ENCODE assay signal across 18 cellular contexts in the genomic region with DNA sequence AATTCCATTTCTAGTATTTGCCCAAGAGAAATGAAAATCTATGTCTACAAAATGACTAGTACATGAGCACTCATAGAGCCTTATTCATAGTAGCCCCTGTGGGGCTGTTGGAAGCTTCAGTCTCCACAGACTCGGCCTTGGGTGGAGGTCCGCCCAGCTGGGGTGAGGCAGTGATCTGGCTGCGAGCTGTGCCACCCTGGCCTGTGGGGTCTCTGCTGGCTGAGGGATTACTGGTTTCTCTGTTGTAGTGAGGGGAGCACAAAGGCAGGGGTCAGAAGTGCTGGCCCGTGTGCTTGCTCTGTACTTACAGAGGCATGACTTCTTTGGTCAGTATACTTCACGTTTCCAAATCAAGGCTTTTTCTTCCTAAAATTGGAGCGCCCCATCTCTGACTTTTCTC.
DNase-seq lines count a peak whose midpoint lies in the region; ATAC-seq and TF ChIP-seq lines count a peak whose summit lies in the region.
"Had no signal": no experiment of that assay in that cellular context is flagged by ENCODE, and none has a peak within 500 bp of the region (broad histone marks: within the 10 kb centered on the region; RNA-seq: fewer than 3 reads in every experiment).

No MANE protein-coding gene starts in this region.

- no peak for DNase-seq in GM23338 (ENCODE audit: low spot score)
- DNase-seq in H9 = no peak
- no peak for DNase-seq in natural killer cell treated with Interleukin-12 subunit alpha and Interleukin-12 subunit beta and Interleukin-15 and Interleukin-18, amount 100 ng/mL, for 72 hours (ENCODE audit: low spot score)
- DNase-seq in stimulated activated effector memory CD8-positive, alpha-beta T cell treated with anti-CD3 and anti-CD28 coated beads, Interleukin-12 subunit alpha, Interleukin-12 subunit beta, amount 100 ng/mL, for 72 hours (ENCODE audit: low spot score in 2 of 2) = no peak
- no peak for DNase-seq in NCI-H1417 treated with DMSO at 0.1 percent for 48 hours (lab: John Stamatoyannopoulos, UW)
- no peak for DNase-seq in Peyer's patch
- DNase-seq in SW 1271 (lab: John Stamatoyannopoulos, UW) = no peak
- DNase-seq: C1 segment of cervical spinal cord; Calu3; CD4-positive, alpha-beta memory T cell; COR-L47; DMS53; DMS79 treated with DMSO at 0.1 percent for 48 hours; GF-D8; GM23248; HFFc6 had no signal

- H3K9me3 ChIP-seq in H9 (ENCODE audit: control insufficient read depth, low read depth, low read length) (no peaks in the 10 kb centered on the region), Peyer's patch (no peaks in the 10 kb centered on the region)
- H3K9me3 ChIP-seq: HAP-1 had no signal

- H4K8ac ChIP-seq in H9 (replicated peaks; ENCODE audit: insufficient read length, low read depth, low read length) = no peak overlapping the region

- no CpG with 5 or more reads among the region's 6 CpGs for WGBS in H9 (ENCODE audit: extremely low coverage, insufficient read length, low lambda C conversion rate)

- H4K20me1 ChIP-seq in GM23338 (replicated peaks; ENCODE audit: insufficient read depth) = no peaks in the 10 kb centered on the region
- H4K20me1 ChIP-seq in H9 (ENCODE audit: control insufficient read depth, insufficient read depth, insufficient read length) = no peaks in the 10 kb centered on the region

- H3K79me2 ChIP-seq in GM23338 (replicated peaks; ENCODE audit: insufficient read depth) (no peaks in the 10 kb centered on the region), H9 (ENCODE audit: insufficient read depth, low read length) (no peaks in the 10 kb centered on the region)

- no peak overlapping the region for H3K4ac ChIP-seq in H9 (ENCODE audit: low read depth, low read length)

- no peak overlapping the region for H3K18ac ChIP-seq in H9 (ENCODE audit: insufficient read length, low read depth, low read length)

- no peak overlapping the region for H3K56ac ChIP-seq in H9 (ENCODE audit: insufficient read length, low read depth, low read length)

- H3K36me3 ChIP-seq in GM23338 (ENCODE audit: insufficient read depth) = no peaks in the 10 kb centered on the region
- no peaks in the 10 kb centered on the region for H3K36me3 ChIP-seq in Peyer's patch
- H3K36me3 ChIP-seq: HAP-1 had no signal

- H3K23me2 ChIP-seq in H9 (ENCODE audit: insufficient read length, low read depth, low read length, poor library complexity, severe bottlenecking) = no peaks in the 10 kb centered on the region

- H3K27ac Mint-ChIP-seq in GM23338 = no peak overlapping the region
- no peak overlapping the region for H3K27ac Mint-ChIP-seq in H9
- no peak overlapping the region for H3K27ac Mint-ChIP-seq in natural killer cell treated with Interleukin-12 subunit alpha and Interleukin-12 subunit beta and Interleukin-15 and Interleukin-18, amount 100 ng/mL, for 72 hours
- H3K27ac Mint-ChIP-seq in stimulated activated effector memory CD8-positive, alpha-beta T cell treated with anti-CD3 and anti-CD28 coated beads, Interleukin-12 subunit alpha, Interleukin-12 subunit beta, amount 100 ng/mL, for 72 hours = no peak overlapping the region
- H3K27ac Mint-ChIP-seq: CD4-positive, alpha-beta memory T cell; HFFc6 had no signal

- H3K9ac ChIP-seq in H9 (ENCODE audit: extremely low read depth, insufficient read length, low read length) = no peak overlapping the region
- H3K9ac ChIP-seq: GM23248 had no signal

- H4K5ac ChIP-seq in H9 (ENCODE audit: insufficient read length, low read depth, low read length) = no peak overlapping the region

- H3K36me3 Mint-ChIP-seq in GM23338 (ENCODE audit: low read depth) (no peaks in the 10 kb centered on the region), H9 (ENCODE audit: insufficient read depth in 1 of 3, low read depth in 3 of 3) (no peaks in the 10 kb centered on the region)
- no peaks in the 10 kb centered on the region for H3K36me3 Mint-ChIP-seq in natural killer cell treated with Interleukin-12 subunit alpha and Interleukin-12 subunit beta and Interleukin-15 and Interleukin-18, amount 100 ng/mL, for 72 hours
- no peaks in the 10 kb centered on the region for H3K36me3 Mint-ChIP-seq in stimulated activated effector memory CD8-positive, alpha-beta T cell treated with anti-CD3 and anti-CD28 coated beads, Interleukin-12 subunit alpha, Interleukin-12 subunit beta, amount 100 ng/mL, for 72 hours
- H3K36me3 Mint-ChIP-seq: CD4-positive, alpha-beta memory T cell had no signal

- no peaks in the 10 kb centered on the region for H3K27me3 Mint-ChIP-seq in GM23338 (ENCODE audit: insufficient read depth, low read depth, poor library complexity)
- peaks cover 2% of the 10 kb centered on the region for H3K27me3 Mint-ChIP-seq in H9 (ENCODE audit: low read depth)
- H3K27me3 Mint-ChIP-seq in natural killer cell treated with Interleukin-12 subunit alpha and Interleukin-12 subunit beta and Interleukin-15 and Interleukin-18, amount 100 ng/mL, for 72 hours = peaks cover 16 to 18% of the 10 kb centered on the region in 2 donors

- no peak overlapping the region for H2BK120ac ChIP-seq in H9 (ENCODE audit: low read depth, low read length, poor library complexity, severe bottlenecking)

- no peak for TF ChIP-seq CTCF in GM23338 (conservative IDR thresholded peaks at IDR 0.05; ENCODE audit: low read depth in 2 of 2)
- no peak for TF ChIP-seq CTCF in H9 (conservative IDR thresholded peaks at IDR 0.05)
- TF ChIP-seq CTCF in Peyer's patch (IDR thresholded peaks at IDR 0.05) = no peak

- H4K91ac ChIP-seq in H9 (ENCODE audit: insufficient read length, low read depth, low read length) = no peak overlapping the region

- no peak overlapping the region for H2BK20ac ChIP-seq in H9 (ENCODE audit: low read depth, low read length, poor library complexity, severe bottlenecking)

- no peak overlapping the region for H3K4me3 ChIP-seq in GM23338
- H3K4me3 ChIP-seq in Peyer's patch = no peak overlapping the region
- H3K4me3 ChIP-seq: GM23248, HAP-1 had no signal

- H2AK5ac ChIP-seq in H9 (ENCODE audit: insufficient read length, low read length) = no peak overlapping the region

- H3K4me1 Mint-ChIP-seq in GM23338 = no peaks in the 10 kb centered on the region; the same call in 2 of the 3 replicates
- H3K4me1 Mint-ChIP-seq in H9 = peaks cover 0 to 5% of the 10 kb centered on the region in 2 experiments; a peak in 1 of 4 replicates
- H3K4me1 Mint-ChIP-seq in natural killer cell treated with Interleukin-12 subunit alpha and Interleukin-12 subunit beta and Interleukin-15 and Interleukin-18, amount 100 ng/mL, for 72 hours (ENCODE audit: low read depth in 2 of 2) = no peaks in the 10 kb centered on the region
- no peaks in the 10 kb centered on the region for H3K4me1 Mint-ChIP-seq in stimulated activated effector memory CD8-positive, alpha-beta T cell treated with anti-CD3 and anti-CD28 coated beads, Interleukin-12 subunit alpha, Interleukin-12 subunit beta, amount 100 ng/mL, for 72 hours
- H3K4me1 Mint-ChIP-seq: CD4-positive, alpha-beta memory T cell had no signal

- no peak overlapping the region for H3K4me3 Mint-ChIP-seq in GM23338
- no peak overlapping the region for H3K4me3 Mint-ChIP-seq in H9
- H3K4me3 Mint-ChIP-seq in natural killer cell treated with Interleukin-12 subunit alpha and Interleukin-12 subunit beta and Interleukin-15 and Interleukin-18, amount 100 ng/mL, for 72 hours = no peak overlapping the region
- H3K4me3 Mint-ChIP-seq in stimulated activated effector memory CD8-positive, alpha-beta T cell treated with anti-CD3 and anti-CD28 coated beads, Interleukin-12 subunit alpha, Interleukin-12 subunit beta, amount 100 ng/mL, for 72 hours = no peak overlapping the region
- H3K4me3 Mint-ChIP-seq: CD4-positive, alpha-beta memory T cell; HFFc6 had no signal

- H3K4me1 ChIP-seq in GM23338 (ENCODE audit: insufficient read depth) = no peaks in the 10 kb centered on the region
- H3K4me1 ChIP-seq in H9 (ENCODE audit: insufficient read depth, low read length) = no peaks in the 10 kb centered on the region
- no peaks in the 10 kb centered on the region for H3K4me1 ChIP-seq in Peyer's patch
- H3K4me1 ChIP-seq: HAP-1 had no signal

- H2AFZ ChIP-seq in GM23338 (0 out of 2 replicates have a peak overlapping the region, but pooled peaks have one; percentile 28), H9 (ENCODE audit: low read length) (no peak overlapping the region)
- H2AFZ ChIP-seq: GM23248 had no signal

- ATAC-seq in GM23338 (peak; percentile 58), GM19328 (IDR thresholded peaks at IDR 0.05; ENCODE audit: unreplicated experiment) (no peak)
- ATAC-seq in natural killer cell treated with Interleukin-12 subunit alpha and Interleukin-12 subunit beta and Interleukin-15 and Interleukin-18, amount 100 ng/mL, for 72 hours = peak; percentile 44 to 54
- peak; percentile 39 for ATAC-seq in stimulated activated effector memory CD8-positive, alpha-beta T cell treated with anti-CD3 and anti-CD28 coated beads, Interleukin-12 subunit alpha, Interleukin-12 subunit beta, amount 100 ng/mL, for 72 hours

- peak overlapping the region; percentile 17; the same call in 1 of the 2 replicates for H3K14ac ChIP-seq in H9 (ENCODE audit: insufficient read depth, low read length)

- no peak overlapping the region for H2BK15ac ChIP-seq in H9 (ENCODE audit: low read depth, low read length)

- no peak overlapping the region for H3K23ac ChIP-seq in H9 (ENCODE audit: insufficient read length, low read depth, low read length)

- no peak overlapping the region for H3T11ph ChIP-seq in H9 (ENCODE audit: low read length)

- no peaks in the 10 kb centered on the region for H3K9me3 Mint-ChIP-seq in GM23338
- H3K9me3 Mint-ChIP-seq in H9 = no peaks in the 10 kb centered on the region; a peak in 1 of 5 replicates
- H3K9me3 Mint-ChIP-seq in natural killer cell treated with Interleukin-12 subunit alpha and Interleukin-12 subunit beta and Interleukin-15 and Interleukin-18, amount 100 ng/mL, for 72 hours = no peaks in the 10 kb centered on the region
- H3K9me3 Mint-ChIP-seq in stimulated activated effector memory CD8-positive, alpha-beta T cell treated with anti-CD3 and anti-CD28 coated beads, Interleukin-12 subunit alpha, Interleukin-12 subunit beta, amount 100 ng/mL, for 72 hours = no peaks in the 10 kb centered on the region
- H3K9me3 Mint-ChIP-seq: CD4-positive, alpha-beta memory T cell; HFFc6 had no signal

- H2BK12ac ChIP-seq in H9 (ENCODE audit: insufficient read length, low read depth, low read length) = no peak overlapping the region

- no peak overlapping the region for H3K27ac ChIP-seq in GM23338 (ENCODE audit: low read depth)
- H3K27ac ChIP-seq in H9 (ENCODE audit: insufficient read length, low read depth, low read length) = no peak overlapping the region
- H3K27ac ChIP-seq in Peyer's patch = no peak overlapping the region
- H3K27ac ChIP-seq: GM23248 had no signal

- no peaks in the 10 kb centered on the region for H3K79me1 ChIP-seq in H9 (ENCODE audit: insufficient read depth, low read depth, low read length, poor library complexity, severe bottlenecking)

- H2BK5ac ChIP-seq in H9 (ENCODE audit: insufficient read length, low read length) = no peak overlapping the region

- H3F3A ChIP-seq in GM23338 (replicated peaks; ENCODE audit: low read depth) = no peaks in the 10 kb centered on the region

- TF ChIP-seq POLR2A in Peyer's patch (IDR thresholded peaks at IDR 0.05) = no peak

- H3K4me2 ChIP-seq in GM23338 (no peak overlapping the region), H9 (ENCODE audit: insufficient read depth, insufficient read length, low read length) (no peak overlapping the region)

- H3K27me3 ChIP-seq in GM23338 (ENCODE audit: insufficient read depth) (no peaks in the 10 kb centered on the region), H9 (ENCODE audit: insufficient read depth, low read length) (no peaks in the 10 kb centered on the region), Peyer's patch (no peaks in the 10 kb centered on the region)

- no peaks in the 10 kb centered on the region for H3K9me2 ChIP-seq in GM23338 (ENCODE audit: insufficient read depth)
